Comparison of ENCODE assay signal across 7 cellular contexts in genomic region chr11:34468209-34468841, GRCh38. TPM values are rescaled to one million over a fixed set of nuclear protein-coding genes. Genes with fewer than 3 reads are reported as not detected.
A peak's percentile ranks its signal among the peaks of the same experiment; 100 is the strongest.
DNase-seq lines count a peak whose midpoint lies in the region; ATAC-seq and TF ChIP-seq lines count a peak whose summit lies in the region.

No MANE protein-coding gene starts in this region.

- CTCF ChIA-PET in GM10248 (lab: Yijun Ruan, JAX): interaction anchor here (0.6 to 4.0 kb wide), 28 partner anchors 9 to 923 kb away, joined by 3 to 13 read pairs (median 4); partner anchors contain the start of genes ABTB2, CAT and ELF5
- CTCF ChIA-PET in activated CD4-positive, alpha-beta memory T cell treated with anti-CD3 and anti-CD28 coated beads for 36 hours (lab: Charles Lee): interaction anchor here (0.6 to 3.7 kb wide), 30 partner anchors 9 to 498 kb away, joined by 3 to 26 read pairs (median 5); partner anchors contain the start of genes ABTB2, CAT and NAT10

- H3K4me1 Mint-ChIP-seq in activated CD4-positive, alpha-beta memory T cell treated with anti-CD3 and anti-CD28 coated beads for 36 hours (ENCODE audit: low read depth): peaks cover 7% of the 10 kb centered on the region

- DNase-seq in GM10248 (ENCODE audit: extremely low spot score) (peak; percentile 39), LHCN-M2 (ENCODE audit: low read depth) (peak; percentile 34), glomerular visceral epithelial cell (ENCODE audit: extremely low spot score) (peak; percentile 36), NCI-H187 treated with DMSO at 0.1 percent for 48 hours (lab: John Stamatoyannopoulos, UW) (no peak)
- DNase-seq in activated CD4-positive, alpha-beta memory T cell treated with anti-CD3 and anti-CD28 coated beads for 36 hours: peak; percentile 67
- peak in 2 of 3 donors; percentile 9 to 35 for DNase-seq in stimulated activated CD4-positive, alpha-beta T cell treated with anti-CD3 and anti-CD28 coated beads, TNF-alpha, amount 100 ng/mL, for 48 hours (ENCODE audit: low read depth in 3 of 3)

- no peak overlapping the region for H3K4me3 Mint-ChIP-seq in activated CD4-positive, alpha-beta memory T cell treated with anti-CD3 and anti-CD28 coated beads for 36 hours

- peaks cover 36% of the 10 kb centered on the region for H3K36me3 Mint-ChIP-seq in activated CD4-positive, alpha-beta memory T cell treated with anti-CD3 and anti-CD28 coated beads for 36 hours

- H3K27ac Mint-ChIP-seq in activated CD4-positive, alpha-beta memory T cell treated with anti-CD3 and anti-CD28 coated beads for 36 hours: no peak overlapping the region

- ATAC-seq in GM21529 (IDR thresholded peaks at IDR 0.05; ENCODE audit: unreplicated experiment): no peak

- POLR2A ChIA-PET in GM10248 (lab: Yijun Ruan, JAX): no interaction called here
- POLR2A ChIA-PET in activated CD4-positive, alpha-beta memory T cell treated with anti-CD3 and anti-CD28 coated beads for 36 hours (lab: Charles Lee): no interaction called here

- TF ChIP-seq CTCF in GM10248 (IDR thresholded peaks at IDR 0.05; ENCODE audit: control extremely low read depth, extremely low read depth, low read depth, missing control alignments): peak; percentile 65

- H3K9me3 Mint-ChIP-seq in activated CD4-positive, alpha-beta memory T cell treated with anti-CD3 and anti-CD28 coated beads for 36 hours: peaks cover 11% of the 10 kb centered on the region

- no peaks in the 10 kb centered on the region for H3K27me3 Mint-ChIP-seq in activated CD4-positive, alpha-beta memory T cell treated with anti-CD3 and anti-CD28 coated beads for 36 hours

- intact Hi-C loops in activated CD4-positive, alpha-beta memory T cell treated with anti-CD3 and anti-CD28 coated beads for 36 hours (cut with micrococcal nuclease): loop anchor here (1.0 kb wide), 3 partner anchors 30 to 295 kb away; partner anchors contain the start of gene CAT

RNA-seq across cellular contexts. Expression of gene CAT, which starts 29.6 kb away (rescaled TPM):
- total RNA-seq in LHCN-M2 (2014; rRNA removed): 46.0 and 54.5 TPM in 2 replicates
- polyA plus RNA-seq in LHCN-M2 (2012): 27.6 TPM
- total RNA-seq in activated CD4-positive, alpha-beta memory T cell treated with anti-CD3 and anti-CD28 coated beads for 36 hours: 10 to 100 TPM; 29.6 to 31.4 TPM

RNA-seq across cellular contexts. Expression of gene ELF5, which starts 45.3 kb away (rescaled TPM):
- 0.06 TPM in 1 of 2 replicates, not detected in the other for total RNA-seq in LHCN-M2 (2014; rRNA removed)
- not detected for polyA plus RNA-seq in LHCN-M2 (2012)
- not detected for total RNA-seq in activated CD4-positive, alpha-beta memory T cell treated with anti-CD3 and anti-CD28 coated beads for 36 hours
